ENCODE assay signal across 8 cellular contexts in the genomic region with DNA sequence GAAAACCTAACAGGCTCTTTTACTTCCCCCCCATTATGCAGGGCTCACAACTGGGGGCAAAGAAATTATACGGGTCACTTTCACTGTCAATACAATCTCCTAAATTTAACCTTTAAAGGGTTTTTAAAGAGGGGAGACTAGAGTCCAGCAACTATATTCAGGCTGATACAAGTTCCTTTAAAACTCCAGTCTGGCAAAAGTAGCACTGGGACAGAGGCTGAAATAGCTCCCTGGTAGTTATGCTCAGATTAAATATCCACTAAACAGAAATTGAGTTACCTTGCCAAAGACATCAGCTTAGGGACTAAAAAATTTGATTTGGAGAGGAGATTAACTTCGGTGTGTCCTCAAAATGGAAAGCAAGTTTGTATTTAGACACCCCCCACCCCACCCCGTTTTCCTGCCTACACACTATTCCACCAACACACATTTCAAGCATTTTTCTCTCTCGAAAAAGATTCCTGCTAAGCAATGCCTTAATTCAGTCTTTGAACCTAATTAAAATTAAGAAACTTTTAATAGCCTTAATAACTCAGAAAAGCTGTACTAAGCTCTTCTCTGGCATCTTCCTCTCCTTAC.
DNase-seq lines count a peak whose midpoint lies in the region; ATAC-seq, FAIRE-seq and TF ChIP-seq lines count a peak whose summit lies in the region.

No MANE protein-coding gene starts in this region.

- no peaks in the 10 kb centered on the region for H3K36me3 ChIP-seq in breast epithelium
- no peaks in the 10 kb centered on the region for H3K36me3 ChIP-seq in keratinocyte (ENCODE audit: control insufficient read depth in 2 of 2, extremely low read depth in 1 of 2, insufficient read depth in 2 of 2, low read length in 2 of 2)

- H3K9ac ChIP-seq in keratinocyte (ENCODE audit: control insufficient read depth, extremely low read depth, insufficient read depth, low read length) = peak overlapping the region; percentile 83

- H3K9me1 ChIP-seq in keratinocyte (ENCODE audit: control insufficient read depth, extremely low read depth, insufficient read depth, low read length) = no peaks in the 10 kb centered on the region

- TF ChIP-seq POLR2A in breast epithelium (IDR thresholded peaks at IDR 0.05) = no peak

- peak overlapping the region; percentile 88 for H3K4me2 ChIP-seq in keratinocyte (ENCODE audit: control insufficient read depth, extremely low read depth, insufficient read depth, low read depth, low read length)

- intact Hi-C loops in breast epithelium (cut with DNase I; ENCODE audit: low total_unique reads) = no loop called here

- H3K9me3 ChIP-seq in breast epithelium = no peaks in the 10 kb centered on the region
- H3K9me3 ChIP-seq in keratinocyte (ENCODE audit: control insufficient read depth, low read depth, low read length) = no peaks in the 10 kb centered on the region

- peak overlapping the region; percentile 88 to 94 for H3K27ac ChIP-seq in breast epithelium
- H3K27ac ChIP-seq in keratinocyte (ENCODE audit: control insufficient read depth, insufficient read depth, low read length) = peak overlapping the region; percentile 69
- H3K27ac ChIP-seq in skin epidermis = peak overlapping the region in 15 of 21 experiments; percentile 5 to 87 (median 72)

- H3K4me3 ChIP-seq in HFF-Myc (replicated peaks; ENCODE audit: low read depth, low read length) (peak overlapping the region; percentile 66), breast epithelium (peak overlapping the region; percentile 60 to 98 (median 84)), keratinocyte (ENCODE audit: control insufficient read depth in 2 of 3, extremely low read depth in 1 of 3, insufficient read depth in 2 of 3, low read depth in 1 of 3, low read length in 3 of 3) (peak overlapping the region; percentile 72 to 91 (median 75)), skin epidermis (peak overlapping the region; percentile 48 to 73 (median 56))

- FAIRE-seq in keratinocyte (lab: Jason Lieb, UNC) = no peak

- H3K4me1 ChIP-seq in breast epithelium = peaks cover 0 to 15% of the 10 kb centered on the region in 2 donors
- H3K4me1 ChIP-seq in keratinocyte (ENCODE audit: control insufficient read depth, extremely low read depth, insufficient read depth, low read length) = peaks cover 33% of the 10 kb centered on the region

- no peaks in the 10 kb centered on the region for H4K20me1 ChIP-seq in keratinocyte (ENCODE audit: control insufficient read depth, extremely low read depth, insufficient read depth, low read length)

- dilution Hi-C loops in keratinocyte (cut with MboI; ENCODE audit: extremely low pct_ligation_motif_present, low sequenced_read_pairs) = no loop called here

- ATAC-seq in GM19452 (IDR thresholded peaks at IDR 0.05; ENCODE audit: unreplicated experiment) (no peak), HG03460 (IDR thresholded peaks at IDR 0.05; ENCODE audit: unreplicated experiment) (no peak)

- H3K27me3 ChIP-seq in breast epithelium (no peaks in the 10 kb centered on the region), keratinocyte (ENCODE audit: control insufficient read depth, extremely low read depth, insufficient read depth, low read length) (no peaks in the 10 kb centered on the region)

- DNase-seq in HFF-Myc (ENCODE audit: extremely low read depth, low read depth) = no peak
- DNase-seq in breast epithelium (ENCODE audit: low spot score in 2 of 2) = no peak
- DNase-seq in keratinocyte (ENCODE audit: low read depth, low spot score) = no peak
- DNase-seq in GM10266 (ENCODE audit: extremely low spot score) = no peak
- no peak for DNase-seq in NCI-H524 (lab: John Stamatoyannopoulos, UW)

- TF ChIP-seq CTCF in HFF-Myc (IDR thresholded peaks at IDR 0.05; ENCODE audit: low read depth, low read length, missing control alignments) = no peak
- no peak for TF ChIP-seq CTCF in breast epithelium (IDR thresholded peaks at IDR 0.05)
- TF ChIP-seq CTCF in keratinocyte (optimal IDR thresholded peaks at IDR 0.05 in 1 of 3, IDR thresholded peaks at IDR 0.05 in 1 of 3, conservative IDR thresholded peaks at IDR 0.05 in 1 of 3; ENCODE audit: extremely low read depth in 1 of 3, insufficient read depth in 2 of 3, low read length in 3 of 3) = no peak
- TF ChIP-seq CTCF in GM10266 (IDR thresholded peaks at IDR 0.05; ENCODE audit: control insufficient read depth, insufficient read depth, low read depth, missing control alignments) = no peak

- H3K79me2 ChIP-seq in keratinocyte (ENCODE audit: control insufficient read depth, insufficient read depth, low read length) = peaks cover 21% of the 10 kb centered on the region

- peak overlapping the region; percentile 92 for H2AFZ ChIP-seq in keratinocyte (ENCODE audit: control insufficient read depth, low read length)
